ENCODE assay signal across 6 cellular contexts in genomic region chr6:32973934-32974333, GRCh38. TPM values are rescaled to one million over a fixed set of nuclear protein-coding genes. Genes with fewer than 3 reads are reported as not detected.
DNase-seq lines count a peak whose midpoint lies in the region; ATAC-seq, FAIRE-seq and TF ChIP-seq lines count a peak whose summit lies in the region.

No MANE protein-coding gene starts in this region.

- H3K27ac ChIP-seq in OCI-LY1 (ENCODE audit: low read depth, low read length, poor library complexity, severe bottlenecking), result no peak overlapping the region
- H3K27ac ChIP-seq in spleen, result peak overlapping the region in 7 of 8 donors; percentile 96 to 100 (median 99)

- H3K9ac ChIP-seq in ES-I3 (ENCODE audit: low read depth, low read length) (peak overlapping the region; percentile 84), OCI-LY1 (ENCODE audit: low read length) (peak overlapping the region; percentile 95)

- H2AFZ ChIP-seq in OCI-LY1 (ENCODE audit: low read length), result no peak overlapping the region

- H3K4me3 ChIP-seq in OCI-LY1 (ENCODE audit: low read depth, low read length, poor library complexity, severe bottlenecking), result peak overlapping the region; percentile 97
- peak overlapping the region; percentile 100 for H3K4me3 ChIP-seq in epithelial cell of esophagus (ENCODE audit: low read length)
- H3K4me3 ChIP-seq in spleen, result peak overlapping the region; percentile 94 to 100 (median 98)

- TF ChIP-seq CTCF in OCI-LY1 (IDR thresholded peaks at IDR 0.05; ENCODE audit: low read length) (no peak), epithelial cell of esophagus (IDR thresholded peaks at IDR 0.05; ENCODE audit: insufficient read depth, low read depth, low read length, missing control alignments) (no peak), spleen (IDR thresholded peaks at IDR 0.05 in 8 of 11, conservative IDR thresholded peaks at IDR 0.05 in 3 of 11) (no peak), D721Med (IDR thresholded peaks at IDR 0.05; ENCODE audit: insufficient read depth, missing control alignments) (no peak)

- H3F3A ChIP-seq in OCI-LY1 (ENCODE audit: insufficient read depth, low read length), result peaks cover 6% of the 10 kb centered on the region; the same call in 1 of the 2 replicates

- TF ChIP-seq POLR2A in spleen (IDR thresholded peaks at IDR 0.05), result no peak

- H3K9me2 ChIP-seq in OCI-LY1 (ENCODE audit: low read depth, low read length), result no peaks in the 10 kb centered on the region

- H3K27me3 ChIP-seq in OCI-LY1 (ENCODE audit: insufficient read depth, low read length), result no peaks in the 10 kb centered on the region
- H3K27me3 ChIP-seq in spleen (replicated peaks in 1 of 7), result no peaks in the 10 kb centered on the region

- H3K79me2 ChIP-seq in OCI-LY1 (ENCODE audit: insufficient read depth, low read length), result peaks cover 43% of the 10 kb centered on the region

- H4K20me1 ChIP-seq in OCI-LY1 (ENCODE audit: insufficient read depth, low read length), result no peaks in the 10 kb centered on the region; the same call in 1 of the 2 replicates

- no peaks in the 10 kb centered on the region for H3K9me3 ChIP-seq in ES-I3 (ENCODE audit: control insufficient read depth, insufficient read depth, low read length)
- no peaks in the 10 kb centered on the region for H3K9me3 ChIP-seq in OCI-LY1 (ENCODE audit: low read length)
- H3K9me3 ChIP-seq in spleen, result no peaks in the 10 kb centered on the region

- DNase-seq in epithelial cell of esophagus (ENCODE audit: low read depth) (peak; percentile 55), spleen (no peak), D721Med (ENCODE audit: insufficient read length, low spot score) (no peak)

- 2 to 3% (median 2%) methylated on average over 4 of the region's 4 CpGs for WGBS in spleen, 5 donors

- H3K4me1 ChIP-seq in ES-I3 (ENCODE audit: insufficient read depth, low read length) (no peaks in the 10 kb centered on the region; the same call in 1 of the 2 replicates), OCI-LY1 (ENCODE audit: insufficient read depth, low read length, severe bottlenecking) (peaks cover 40% of the 10 kb centered on the region), spleen (peaks cover 40 to 69% (median 49%) of the 10 kb centered on the region in 6 donors)

- H3K4me2 ChIP-seq in OCI-LY1 (ENCODE audit: low read length), result peak overlapping the region; percentile 77

- ATAC-seq in GM21423 (IDR thresholded peaks at IDR 0.05; ENCODE audit: unreplicated experiment), result no peak

- intact Hi-C loops in spleen (cut with DNase I; ENCODE audit: low total_unique reads), result no loop called here

- peaks cover 59% of the 10 kb centered on the region for H3K36me3 ChIP-seq in ES-I3 (ENCODE audit: insufficient read depth, low read length)
- H3K36me3 ChIP-seq in OCI-LY1 (ENCODE audit: insufficient read depth, low read length), result peaks cover 82% of the 10 kb centered on the region
- H3K36me3 ChIP-seq in spleen, result peaks cover 17 to 69% (median 52%) of the 10 kb centered on the region in 6 donors

- FAIRE-seq in D721Med (lab: Jason Lieb, UNC), result no peak

RNA-seq across cellular contexts. Expression of gene BRD2, which starts 5.5 kb away (rescaled TPM):
- total RNA-seq in spleen, result 100 to 1,000 TPM; 169 to 277 (median 234) TPM
- 100 to 1,000 TPM in 2 of 3 donors, 10 to 100 TPM in 1; 80.5 to 127 (median 103) TPM for polyA plus RNA-seq in spleen

RNA-seq across cellular contexts. Expression of gene HLA-DMA, which starts 21.0 kb away (rescaled TPM):
- 100 to 1,000 TPM; 141 to 218 (median 173) TPM for total RNA-seq in spleen
- polyA plus RNA-seq in spleen, result 100 to 1,000 TPM; 235 to 423 (median 270) TPM

RNA-seq across cellular contexts. Expression of gene HLA-DMB, which starts 33.1 kb away (rescaled TPM):
- total RNA-seq in spleen, result 100 to 1,000 TPM; 124 to 178 (median 144) TPM
- polyA plus RNA-seq in spleen, result 100 to 1,000 TPM; 158 to 226 (median 209) TPM

RNA-seq across cellular contexts. Expression of gene HLA-DOA, which starts 35.5 kb away (rescaled TPM):
- total RNA-seq in spleen, result 10 to 100 TPM; 30.8 to 89.5 (median 68.6) TPM
- 10 to 100 TPM; 36.9 to 48.7 (median 40.0) TPM for polyA plus RNA-seq in spleen
